ENCODE assay signal across 23 cellular contexts in the genomic region with DNA sequence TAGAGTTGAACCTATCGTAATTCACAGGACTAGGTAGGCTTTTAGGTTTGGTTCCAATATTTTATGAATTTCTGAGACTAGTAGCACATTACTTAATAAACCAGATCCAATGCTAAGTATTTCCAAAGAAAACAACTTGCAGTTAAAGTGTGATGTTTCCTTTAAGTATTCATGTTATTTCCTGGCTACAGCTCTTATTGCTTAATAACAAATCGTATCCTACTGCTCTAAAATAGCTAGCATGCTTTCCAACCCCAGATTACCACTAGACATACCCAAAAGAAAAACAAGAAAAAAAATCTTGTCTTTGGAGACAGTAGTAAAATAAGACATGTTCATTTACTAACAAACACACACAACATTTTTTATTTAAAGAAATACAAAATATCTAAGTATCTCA. TPM values are rescaled to one million over a fixed set of nuclear protein-coding genes. Genes with fewer than 3 reads are reported as not detected.
"Had no signal": no experiment of that assay in that cellular context is flagged by ENCODE, and none has a peak within 500 bp of the region (broad histone marks: within the 10 kb centered on the region; RNA-seq: fewer than 3 reads in every experiment).

No MANE protein-coding gene starts in this region.

- ATAC-seq: foreskin keratinocyte, right cardiac atrium, T-cell had no signal

- H3K36me3 ChIP-seq: prostate gland, thyroid gland had no signal

- H3K27me3 ChIP-seq: foreskin keratinocyte, thyroid gland had no signal

- H3K9me3 ChIP-seq: prostate gland, thyroid gland had no signal

- H3K4me3 ChIP-seq: prostate gland, SK-N-MC, thyroid gland had no signal

- H3K27ac ChIP-seq: foreskin keratinocyte, prostate gland, SK-N-MC, thyroid gland had no signal

- H3K4me1 ChIP-seq: foreskin keratinocyte, prostate gland, thyroid gland had no signal

- DNase-seq: activated CD4-positive, CD25-positive, alpha-beta regulatory T cell treated with anti-CD3 and anti-CD28 coated beads, Interleukin-2, amount 50 U/mL, for 72 hours; activated naive CD4-positive, alpha-beta T cell treated with anti-CD3 and anti-CD28 coated beads, Interleukin-2, amount 10 ng/mL, durations not matched to agents 7 days and 5 days; activated T-cell treated with anti-CD3 and anti-CD28 coated beads for 4 hours; erythroblast; foreskin keratinocyte; glutamatergic neuron; kidney glomerular epithelial cell; occipital lobe; right cardiac atrium; small intestine; T-cell; T-helper 9 cell; thyroid gland had no signal

RNA-seq across cellular contexts. Expression of a gene that starts 0.9 kb away (rescaled TPM):
- total RNA-seq: activated CD8-positive, alpha-beta memory T cell treated with anti-CD3 and anti-CD28 coated beads for 36 hours; activated T-helper 2 cell treated with anti-CD3 and anti-CD28 coated beads, Interferon-gamma antibody, Interleukin-2, Interleukin-4, amounts not matched to agents 10 μg/mL and 5 μg/mL and 100 μg/mL, durations not matched to agents 14 hours and 24 hours and 36 hours; cerebellum; dermis microvascular lymphatic vessel endothelial cell; foreskin keratinocyte; liver; mesenteric fat pad; occipital lobe; prostate gland; right cardiac atrium; T-cell; thyroid gland; urinary bladder had no signal
- polyA plus RNA-seq: adipose tissue, foreskin keratinocyte, liver, right cardiac atrium, small intestine, urinary bladder had no signal

RNA-seq across cellular contexts. Expression of a gene that starts 11.8 kb away (rescaled TPM):
- total RNA-seq: activated CD8-positive, alpha-beta memory T cell treated with anti-CD3 and anti-CD28 coated beads for 36 hours; activated T-helper 2 cell treated with anti-CD3 and anti-CD28 coated beads, Interferon-gamma antibody, Interleukin-2, Interleukin-4, amounts not matched to agents 10 μg/mL and 5 μg/mL and 100 μg/mL, durations not matched to agents 14 hours and 24 hours and 36 hours; cerebellum; dermis microvascular lymphatic vessel endothelial cell; foreskin keratinocyte; liver; mesenteric fat pad; occipital lobe; prostate gland; right cardiac atrium; T-cell; thyroid gland; urinary bladder had no signal
- polyA plus RNA-seq: adipose tissue, foreskin keratinocyte, liver, right cardiac atrium, small intestine, urinary bladder had no signal

RNA-seq across cellular contexts. Expression of a gene that starts 16.5 kb away (rescaled TPM):
- total RNA-seq: activated CD8-positive, alpha-beta memory T cell treated with anti-CD3 and anti-CD28 coated beads for 36 hours; activated T-helper 2 cell treated with anti-CD3 and anti-CD28 coated beads, Interferon-gamma antibody, Interleukin-2, Interleukin-4, amounts not matched to agents 10 μg/mL and 5 μg/mL and 100 μg/mL, durations not matched to agents 14 hours and 24 hours and 36 hours; cerebellum; dermis microvascular lymphatic vessel endothelial cell; foreskin keratinocyte; liver; mesenteric fat pad; occipital lobe; prostate gland; right cardiac atrium; T-cell; thyroid gland; urinary bladder had no signal
- polyA plus RNA-seq: adipose tissue, foreskin keratinocyte, liver, right cardiac atrium, small intestine, urinary bladder had no signal

RNA-seq across cellular contexts. Expression of a gene that starts 35.5 kb away (rescaled TPM):
- total RNA-seq: activated CD8-positive, alpha-beta memory T cell treated with anti-CD3 and anti-CD28 coated beads for 36 hours; activated T-helper 2 cell treated with anti-CD3 and anti-CD28 coated beads, Interferon-gamma antibody, Interleukin-2, Interleukin-4, amounts not matched to agents 10 μg/mL and 5 μg/mL and 100 μg/mL, durations not matched to agents 14 hours and 24 hours and 36 hours; cerebellum; dermis microvascular lymphatic vessel endothelial cell; foreskin keratinocyte; liver; mesenteric fat pad; occipital lobe; prostate gland; right cardiac atrium; T-cell; thyroid gland; urinary bladder had no signal
- polyA plus RNA-seq: adipose tissue, foreskin keratinocyte, liver, right cardiac atrium, small intestine, urinary bladder had no signal

RNA-seq across cellular contexts. Expression of a gene that starts 47.3 kb away (rescaled TPM):
- total RNA-seq: activated CD8-positive, alpha-beta memory T cell treated with anti-CD3 and anti-CD28 coated beads for 36 hours; activated T-helper 2 cell treated with anti-CD3 and anti-CD28 coated beads, Interferon-gamma antibody, Interleukin-2, Interleukin-4, amounts not matched to agents 10 μg/mL and 5 μg/mL and 100 μg/mL, durations not matched to agents 14 hours and 24 hours and 36 hours; cerebellum; dermis microvascular lymphatic vessel endothelial cell; foreskin keratinocyte; liver; mesenteric fat pad; occipital lobe; prostate gland; right cardiac atrium; T-cell; thyroid gland; urinary bladder had no signal
- polyA plus RNA-seq: adipose tissue, foreskin keratinocyte, liver, right cardiac atrium, small intestine, urinary bladder had no signal
